Comparison of ENCODE assay signal across 12 cellular contexts in the genomic region with DNA sequence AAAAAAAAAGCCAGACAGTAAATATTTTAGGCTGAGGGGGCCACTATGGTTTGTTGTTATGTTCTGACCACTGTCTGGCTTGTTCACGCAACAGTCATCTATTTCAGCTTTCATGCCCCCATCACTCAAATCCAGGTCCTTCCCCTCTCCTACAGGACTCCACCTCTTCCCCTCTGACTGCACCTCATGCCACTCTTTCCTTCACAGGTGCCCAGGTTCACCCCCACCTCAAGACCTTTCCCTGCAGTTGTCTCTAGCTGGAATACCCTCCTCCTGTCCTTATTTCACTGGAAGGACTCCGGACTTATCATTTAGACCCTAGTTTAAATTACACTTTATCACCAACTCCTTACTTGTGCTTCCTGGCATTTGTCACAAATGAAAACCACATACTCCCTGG. TPM values are rescaled to one million over a fixed set of nuclear protein-coding genes. Genes with fewer than 3 reads are reported as not detected.
DNase-seq lines count a peak whose midpoint lies in the region; ATAC-seq and TF ChIP-seq lines count a peak whose summit lies in the region.
"Had no signal": no experiment of that assay in that cellular context is flagged by ENCODE, and none has a peak within 500 bp of the region (broad histone marks: within the 10 kb centered on the region; RNA-seq: fewer than 3 reads in every experiment).

No MANE protein-coding gene starts in this region.

- no peak overlapping the region for H3K27ac ChIP-seq in A673 (ENCODE audit: low read depth, low read length, poor library complexity, severe bottlenecking)
- H3K27ac ChIP-seq: PC-9, transverse colon had no signal

- H3K4me3 ChIP-seq in A673 (ENCODE audit: low read depth, low read length, poor library complexity, severe bottlenecking), result no peak overlapping the region
- H3K4me3 ChIP-seq: PC-9, transverse colon had no signal

- ATAC-seq in stimulated activated naive CD8-positive, alpha-beta T cell treated with anti-CD3 and anti-CD28 coated beads, Interleukin-15, Interleukin-2, amounts not matched to agents 100 U/mL and 50 U/mL, for 24 hours, result no peak

- POLR2A ChIA-PET in activated CD4-positive, alpha-beta memory T cell treated with anti-CD3 and anti-CD28 coated beads for 36 hours (lab: Charles Lee), result interaction anchor here (0.6 to 1.2 kb wide), 3 partner anchors 33 to 716 kb away, joined by 3 to 6 read pairs (median 4); a partner anchor contains a TSS
- POLR2A ChIA-PET in A673 (lab: Charles Lee; ENCODE audit: low non-redundant PET), result interaction anchor here (0.7 kb wide), 1 partner anchor 634 kb away, joined by 4 read pairs; no protein-coding TSS in a partner anchor

- peaks cover 63% of the 10 kb centered on the region for H3K36me3 ChIP-seq in A673 (ENCODE audit: insufficient read depth, low read length, poor library complexity, severe bottlenecking)

- no peaks in the 10 kb centered on the region for H3K27me3 Mint-ChIP-seq in stimulated activated naive CD8-positive, alpha-beta T cell treated with anti-CD3 and anti-CD28 coated beads, Interleukin-15, Interleukin-2, amounts not matched to agents 100 ng/mL and 50 ng/mL, for 24 hours
- H3K27me3 Mint-ChIP-seq in activated CD4-positive, alpha-beta memory T cell treated with anti-CD3 and anti-CD28 coated beads for 36 hours, result no peaks in the 10 kb centered on the region
- H3K27me3 Mint-ChIP-seq in endothelial cell (ENCODE audit: unreplicated experiment), result peaks cover 9% of the 10 kb centered on the region

- H3K9me3 ChIP-seq in A673 (ENCODE audit: low read depth, low read length, poor library complexity, severe bottlenecking), result no peaks in the 10 kb centered on the region
- H3K9me3 ChIP-seq: transverse colon had no signal

- peak overlapping the region; percentile 93 for H3K4me3 Mint-ChIP-seq in stimulated activated naive CD8-positive, alpha-beta T cell treated with anti-CD3 and anti-CD28 coated beads, Interleukin-15, Interleukin-2, amounts not matched to agents 100 ng/mL and 50 ng/mL, for 24 hours
- peak overlapping the region; percentile 21 for H3K4me3 Mint-ChIP-seq in activated CD4-positive, alpha-beta memory T cell treated with anti-CD3 and anti-CD28 coated beads for 36 hours
- H3K4me3 Mint-ChIP-seq in endothelial cell (ENCODE audit: unreplicated experiment), result peak overlapping the region; percentile 79

- H3K27me3 ChIP-seq in A673 (replicated peaks; ENCODE audit: insufficient read depth, low read depth, low read length, poor library complexity), result no peaks in the 10 kb centered on the region
- H3K27me3 ChIP-seq: transverse colon had no signal

- H3K27ac Mint-ChIP-seq in stimulated activated naive CD8-positive, alpha-beta T cell treated with anti-CD3 and anti-CD28 coated beads, Interleukin-15, Interleukin-2, amounts not matched to agents 100 ng/mL and 50 ng/mL, for 24 hours, result peak overlapping the region; percentile 99
- H3K27ac Mint-ChIP-seq in activated CD4-positive, alpha-beta memory T cell treated with anti-CD3 and anti-CD28 coated beads for 36 hours, result peak overlapping the region; percentile 99
- H3K27ac Mint-ChIP-seq in endothelial cell (ENCODE audit: unreplicated experiment), result peak overlapping the region; percentile 50

- CTCF ChIA-PET in activated CD4-positive, alpha-beta memory T cell treated with anti-CD3 and anti-CD28 coated beads for 36 hours (lab: Charles Lee), result interaction anchor here (1.1 to 3.5 kb wide), 2 partner anchors 8 to 10 kb away, joined by 4 to 11 read pairs; no protein-coding TSS in a partner anchor
- CTCF ChIA-PET in A673 (lab: Charles Lee), result no interaction called here

- BruUV-seq in A673 (replicated peaks; lab: Mats Ljungman, UMichigan), result no TSS peak

- H3K4me1 Mint-ChIP-seq in stimulated activated naive CD8-positive, alpha-beta T cell treated with anti-CD3 and anti-CD28 coated beads, Interleukin-15, Interleukin-2, amounts not matched to agents 100 ng/mL and 50 ng/mL, for 24 hours (ENCODE audit: low read depth), result peaks cover 48% of the 10 kb centered on the region
- peaks cover 36% of the 10 kb centered on the region for H3K4me1 Mint-ChIP-seq in activated CD4-positive, alpha-beta memory T cell treated with anti-CD3 and anti-CD28 coated beads for 36 hours (ENCODE audit: low read depth)
- peaks cover 45% of the 10 kb centered on the region for H3K4me1 Mint-ChIP-seq in endothelial cell (ENCODE audit: unreplicated experiment)

- H3K36me3 Mint-ChIP-seq in stimulated activated naive CD8-positive, alpha-beta T cell treated with anti-CD3 and anti-CD28 coated beads, Interleukin-15, Interleukin-2, amounts not matched to agents 100 ng/mL and 50 ng/mL, for 24 hours (ENCODE audit: low read depth), result peaks cover 64% of the 10 kb centered on the region
- H3K36me3 Mint-ChIP-seq in activated CD4-positive, alpha-beta memory T cell treated with anti-CD3 and anti-CD28 coated beads for 36 hours, result peaks cover 67% of the 10 kb centered on the region
- H3K36me3 Mint-ChIP-seq in endothelial cell (ENCODE audit: low read depth, unreplicated experiment), result peaks cover 54% of the 10 kb centered on the region

- TF ChIP-seq CTCF in endothelial cell (IDR thresholded peaks at IDR 0.05; ENCODE audit: unreplicated experiment) (no peak), A673 (conservative IDR thresholded peaks at IDR 0.05; ENCODE audit: low read depth, low read length) (no peak)

- intact Hi-C loops in activated CD4-positive, alpha-beta memory T cell treated with anti-CD3 and anti-CD28 coated beads for 36 hours (cut with micrococcal nuclease), result loop anchor here (5.0 kb wide), 1 partner anchor 706 kb away; no protein-coding TSS in a partner anchor
- intact Hi-C loops in A673 (cut with micrococcal nuclease; ENCODE audit: unreplicated experiment), result no loop called here

- DNase-seq in stimulated activated naive CD8-positive, alpha-beta T cell treated with anti-CD3 and anti-CD28 coated beads, Interleukin-15, Interleukin-2, amounts not matched to agents 100 U/mL and 50 U/mL, for 24 hours, result no peak
- DNase-seq in activated CD4-positive, alpha-beta memory T cell treated with anti-CD3 and anti-CD28 coated beads for 36 hours, result no peak
- DNase-seq in endothelial cell (ENCODE audit: low spot score), result no peak
- no peak for DNase-seq in DMS53 (lab: John Stamatoyannopoulos, UW)
- no peak for DNase-seq in inferior parietal cortex (ENCODE audit: extremely low spot score)
- no peak for DNase-seq in A673 (ENCODE audit: low spot score)
- DNase-seq in putamen (ENCODE audit: low spot score), result no peak
- DNase-seq: NCI-H2227 treated with DMSO at 0.1 percent for 48 hours, PC-9, transverse colon had no signal

- peaks cover 22% of the 10 kb centered on the region for H3K4me1 ChIP-seq in A673 (ENCODE audit: insufficient read depth, low read length, poor library complexity, severe bottlenecking)

- no peaks in the 10 kb centered on the region for H3K9me3 Mint-ChIP-seq in stimulated activated naive CD8-positive, alpha-beta T cell treated with anti-CD3 and anti-CD28 coated beads, Interleukin-15, Interleukin-2, amounts not matched to agents 100 ng/mL and 50 ng/mL, for 24 hours
- peaks cover 2% of the 10 kb centered on the region for H3K9me3 Mint-ChIP-seq in activated CD4-positive, alpha-beta memory T cell treated with anti-CD3 and anti-CD28 coated beads for 36 hours
- no peaks in the 10 kb centered on the region for H3K9me3 Mint-ChIP-seq in endothelial cell (ENCODE audit: unreplicated experiment)

RNA-seq across cellular contexts. Expression of a gene that starts 3.4 kb away (rescaled TPM):
- 1,000 to 10,000 TPM; 3,748 to 3,882 TPM for total RNA-seq in activated CD4-positive, alpha-beta memory T cell treated with anti-CD3 and anti-CD28 coated beads for 36 hours
- total RNA-seq in endothelial cell (ENCODE audit: unreplicated experiment) (2,784 TPM), A673 (2021) (1,789 and 1,909 TPM in 2 replicates)

RNA-seq across cellular contexts. Expression of a gene that starts 33.4 kb away (rescaled TPM):
- 100 to 1,000 TPM; 251 to 254 TPM for total RNA-seq in activated CD4-positive, alpha-beta memory T cell treated with anti-CD3 and anti-CD28 coated beads for 36 hours
- total RNA-seq in endothelial cell (ENCODE audit: unreplicated experiment) (170 TPM), A673 (2021) (not detected in 2 replicates)
- total RNA-seq: Daoy had no signal

Comparison
In these comparisons a context has a peak if more than half of its experiments do, and no peak if none do; other contexts are left out.
1. H3K4me3 Mint-ChIP-seq: peak in every context shown above with its lines; median percentile 93 in stimulated activated naive CD8-positive, alpha-beta T cell treated with anti-CD3 and anti-CD28 coated beads, Interleukin-15, Interleukin-2, amounts not matched to agents 100 ng/mL and 50 ng/mL, for 24 hours; 79 in endothelial cell; 21 in activated CD4-positive, alpha-beta memory T cell treated with anti-CD3 and anti-CD28 coated beads for 36 hours.
2. RNA of a gene that starts 33.4 kb away (total RNA-seq): 251 to 254 TPM in activated CD4-positive, alpha-beta memory T cell treated with anti-CD3 and anti-CD28 coated beads for 36 hours and 170 TPM in endothelial cell (single experiment); not detected in A673; every median in the first group is over 100 times any median in the second.
3. Peak in every context shown above with its lines, with median percentiles within 50 percentile points of each other: H3K27ac Mint-ChIP-seq.